ENCODE assay signal across 16 cellular contexts in genomic region chr2:46702537-46702936, GRCh38.
"Had no signal": no experiment of that assay in that cellular context is flagged by ENCODE, and none has a peak within 500 bp of the region (broad histone marks: within the 10 kb centered on the region; RNA-seq: fewer than 3 reads in every experiment).

No MANE protein-coding gene starts in this region.

- H3K4me3 ChIP-seq: neural progenitor cell, skin epidermis, thoracic aorta had no signal

- H3K27me3 ChIP-seq: esophagus muscularis mucosa, heart right ventricle, neural progenitor cell had no signal

- H3K27ac ChIP-seq: esophagus muscularis mucosa, heart right ventricle, neural progenitor cell, parathyroid adenoma, skin epidermis, thoracic aorta had no signal

- FAIRE-seq: frontal cortex, kidney had no signal

- H3K27me3 Mint-ChIP-seq: activated naive CD8-positive, alpha-beta T cell treated with anti-CD3 and anti-CD28 coated beads, Interleukin-2, amount 10 ng/mL, durations not matched to agents 7 days and 5 days; stimulated activated naive CD8-positive, alpha-beta T cell treated with anti-CD3 and anti-CD28 coated beads, Interleukin-15, amount 100 ng/mL, for 72 hours had no signal

- H3K4me3 Mint-ChIP-seq: activated CD4-positive, alpha-beta T cell treated with anti-CD3 and anti-CD28 coated beads, Interleukin-2, amount 10 ng/mL, durations not matched to agents 7 days and 5 days; activated naive CD8-positive, alpha-beta T cell treated with anti-CD3 and anti-CD28 coated beads, Interleukin-2, amount 10 ng/mL, durations not matched to agents 7 days and 5 days; neural progenitor cell; stimulated activated naive CD8-positive, alpha-beta T cell treated with anti-CD3 and anti-CD28 coated beads, Interleukin-15, amount 100 ng/mL, for 72 hours; T-helper 1 cell treated with Interleukin-12 subunit alpha and Interleukin-12 subunit beta and Interleukin-4 antibody, amounts not matched to agents 30 μg/mL and 1 μg/mL, for 36 hours; WTC11 had no signal

- DNase-seq: activated CD4-positive, alpha-beta T cell treated with anti-CD3 and anti-CD28 coated beads, Interleukin-2, amount 10 ng/mL, durations not matched to agents 7 days and 5 days; activated effector memory CD4-positive, alpha-beta T cell treated with anti-CD3 and anti-CD28 coated beads, Interleukin-2, amount 50 U/mL, for 16 hours; activated naive CD8-positive, alpha-beta T cell treated with anti-CD3 and anti-CD28 coated beads, Interleukin-2, amount 10 ng/mL, durations not matched to agents 7 days and 5 days; aorta; heart right ventricle; kidney; stimulated activated CD4-positive, alpha-beta T cell treated with anti-CD3 and anti-CD28 coated beads, Interleukin-4, amount 100 ng/mL, for 4 hours; stimulated activated naive CD8-positive, alpha-beta T cell treated with anti-CD3 and anti-CD28 coated beads, Interleukin-15, amount 100 ng/mL, for 72 hours had no signal

- H3K9me3 Mint-ChIP-seq: activated CD4-positive, alpha-beta T cell treated with anti-CD3 and anti-CD28 coated beads, Interleukin-2, amount 10 ng/mL, durations not matched to agents 7 days and 5 days; activated naive CD8-positive, alpha-beta T cell treated with anti-CD3 and anti-CD28 coated beads, Interleukin-2, amount 10 ng/mL, durations not matched to agents 7 days and 5 days; stimulated activated naive CD8-positive, alpha-beta T cell treated with anti-CD3 and anti-CD28 coated beads, Interleukin-15, amount 100 ng/mL, for 72 hours; T-helper 1 cell treated with Interleukin-12 subunit alpha and Interleukin-12 subunit beta and Interleukin-4 antibody, amounts not matched to agents 30 μg/mL and 1 μg/mL, for 36 hours; WTC11 had no signal

- H3K9me3 ChIP-seq: esophagus muscularis mucosa, heart right ventricle, thoracic aorta had no signal

- H2AFZ ChIP-seq: neural progenitor cell, parathyroid adenoma had no signal

- H3K36me3 Mint-ChIP-seq: WTC11 had no signal

- H3K27ac Mint-ChIP-seq: activated CD4-positive, alpha-beta T cell treated with anti-CD3 and anti-CD28 coated beads, Interleukin-2, amount 10 ng/mL, durations not matched to agents 7 days and 5 days; activated naive CD8-positive, alpha-beta T cell treated with anti-CD3 and anti-CD28 coated beads, Interleukin-2, amount 10 ng/mL, durations not matched to agents 7 days and 5 days; neural progenitor cell; stimulated activated naive CD8-positive, alpha-beta T cell treated with anti-CD3 and anti-CD28 coated beads, Interleukin-15, amount 100 ng/mL, for 72 hours; T-helper 1 cell treated with Interleukin-12 subunit alpha and Interleukin-12 subunit beta and Interleukin-4 antibody, amounts not matched to agents 30 μg/mL and 1 μg/mL, for 36 hours; WTC11 had no signal

- H3K36me3 ChIP-seq: esophagus muscularis mucosa, heart right ventricle, neural progenitor cell, thoracic aorta had no signal

- H3K9ac ChIP-seq: neural progenitor cell, parathyroid adenoma had no signal
